17 cellular contexts compared by ENCODE assay signal in genomic region chrX:48578661-48579128, GRCh38. TPM values are rescaled to one million over a fixed set of nuclear protein-coding genes. Genes with fewer than 3 reads are reported as not detected.
A peak's percentile ranks its signal among the peaks of the same experiment; 100 is the strongest.
DNase-seq lines count a peak whose midpoint lies in the region; ATAC-seq, FAIRE-seq and TF ChIP-seq lines count a peak whose summit lies in the region.
"Had no signal": no experiment of that assay in that cellular context is flagged by ENCODE, and none has a peak within 500 bp of the region (broad histone marks: within the 10 kb centered on the region; RNA-seq: fewer than 3 reads in every experiment).

No MANE protein-coding gene starts in this region.

- no peak for ATAC-seq in activated CD8-positive, alpha-beta memory T cell treated with anti-CD3 and anti-CD28 coated beads, Interleukin-2, amount 10 ng/mL, durations not matched to agents 7 days and 5 days
- ATAC-seq in GM12878 (no peak), GM18858 (IDR thresholded peaks at IDR 0.05; ENCODE audit: unreplicated experiment) (no peak), HG02763 (IDR thresholded peaks at IDR 0.05; ENCODE audit: unreplicated experiment) (no peak)

- no peak for TF ChIP-seq RAD21 in GM12878 (IDR thresholded peaks at IDR 0.05; ENCODE audit: insufficient read depth, low read depth, low read length)

- H3K9ac ChIP-seq in Karpas-422 (ENCODE audit: low read length) (no peak overlapping the region), GM12878 (ENCODE audit: control insufficient read depth, insufficient read depth, low read length) (no peak overlapping the region)
- H3K9ac ChIP-seq: parathyroid adenoma had no signal

- peaks cover 10% of the 10 kb centered on the region for H3K79me2 ChIP-seq in Karpas-422 (ENCODE audit: low read length)
- peaks cover 24% of the 10 kb centered on the region for H3K79me2 ChIP-seq in GM12878 (ENCODE audit: control insufficient read depth, insufficient read depth, low read length)

- POLR2A ChIA-PET in GM12878 (lab: Charles Lee), result no interaction called here

- H3K27me3 ChIP-seq in Karpas-422 (ENCODE audit: low read length), result no peaks in the 10 kb centered on the region
- no peaks in the 10 kb centered on the region for H3K27me3 ChIP-seq in GM12878 (replicated peaks in 1 of 2; ENCODE audit: control insufficient read depth in 2 of 2, insufficient read depth in 2 of 2, low read length in 1 of 2)
- H3K27me3 ChIP-seq in transverse colon, result no peaks in the 10 kb centered on the region

- no peak for TF ChIP-seq EP300 in GM12878 (IDR thresholded peaks at IDR 0.05; ENCODE audit: borderline replicate concordance in 1 of 2, control insufficient read depth in 1 of 2, low read depth in 2 of 2, low read length in 2 of 2)
- no peak for TF ChIP-seq EP300 in transverse colon (IDR thresholded peaks at IDR 0.05; ENCODE audit: low read depth)

- H3K36me3 Mint-ChIP-seq in activated CD8-positive, alpha-beta memory T cell treated with anti-CD3 and anti-CD28 coated beads, Interleukin-2, amount 10 ng/mL, durations not matched to agents 7 days and 5 days, result peaks cover 38% of the 10 kb centered on the region
- peaks cover 48% of the 10 kb centered on the region for H3K36me3 Mint-ChIP-seq in nephron progenitor cell (ENCODE audit: low read depth)

- in situ Hi-C loops in GM12878 (cut with MboI), result no loop called here
- in situ Hi-C loops in transverse colon (cut with MboI; ENCODE audit: low pct_ligation_motif_present in 1 of 4, low pct_unique_long_range_greater_than_20kb in 1 of 4, low sequenced_read_pairs in 3 of 4), result no loop called here

- BruUV-seq in GM12878 (replicated peaks; lab: Mats Ljungman, UMichigan), result no TSS peak

- no peak for TF ChIP-seq POLR2A in GM12878 (IDR thresholded peaks at IDR 0.05; ENCODE audit: low read depth, low read length)
- no peak for TF ChIP-seq POLR2A in transverse colon (IDR thresholded peaks at IDR 0.05)

- H3K4me2 ChIP-seq in Karpas-422 (ENCODE audit: low read depth, low read length, poor library complexity, severe bottlenecking) (no peak overlapping the region), GM12878 (ENCODE audit: control insufficient read depth, insufficient read depth) (no peak overlapping the region)

- H3K4me3 ChIP-seq in Karpas-422 (ENCODE audit: low read length) (no peak overlapping the region), GM12878 (no peak overlapping the region), transverse colon (no peak overlapping the region)

- H3K27ac Mint-ChIP-seq in activated CD8-positive, alpha-beta memory T cell treated with anti-CD3 and anti-CD28 coated beads, Interleukin-2, amount 10 ng/mL, durations not matched to agents 7 days and 5 days, result peak overlapping the region; percentile 42
- peak overlapping the region; percentile 91 for H3K27ac Mint-ChIP-seq in nephron progenitor cell

- RAD21 ChIA-PET in GM12878 (lab: Charles Lee; ENCODE audit: unreplicated experiment), result no interaction called here

- intact Hi-C loops in GM12878 (cut with micrococcal nuclease; ENCODE audit: unreplicated experiment), result no loop called here
- intact Hi-C loops in transverse colon (cut with DNase I; ENCODE audit: low total_unique reads), result no loop called here

- H2AFZ ChIP-seq in Karpas-422 (ENCODE audit: low read length) (no peak overlapping the region), GM12878 (ENCODE audit: control insufficient read depth, low read depth, low read length) (no peak overlapping the region)
- H2AFZ ChIP-seq: parathyroid adenoma had no signal

- H3K4me1 Mint-ChIP-seq in activated CD8-positive, alpha-beta memory T cell treated with anti-CD3 and anti-CD28 coated beads, Interleukin-2, amount 10 ng/mL, durations not matched to agents 7 days and 5 days, result peaks cover 28% of the 10 kb centered on the region
- H3K4me1 Mint-ChIP-seq in nephron progenitor cell, result peaks cover 15% of the 10 kb centered on the region

- no peak overlapping the region for H3K4me3 Mint-ChIP-seq in activated CD8-positive, alpha-beta memory T cell treated with anti-CD3 and anti-CD28 coated beads, Interleukin-2, amount 10 ng/mL, durations not matched to agents 7 days and 5 days
- no peak overlapping the region for H3K4me3 Mint-ChIP-seq in nephron progenitor cell

- FAIRE-seq in GM12878 (lab: Jason Lieb, UNC), result no peak
- FAIRE-seq: H54, kidney had no signal

- peaks cover 17% of the 10 kb centered on the region for H3K4me1 ChIP-seq in Karpas-422 (ENCODE audit: low read length)
- peaks cover 7% of the 10 kb centered on the region; the same call in 1 of the 2 replicates for H3K4me1 ChIP-seq in GM12878 (ENCODE audit: control insufficient read depth, insufficient read depth, low read length)
- peaks cover 9 to 15% (median 12%) of the 10 kb centered on the region in 4 donors for H3K4me1 ChIP-seq in transverse colon

- no peaks in the 10 kb centered on the region for H3K9me3 Mint-ChIP-seq in activated CD8-positive, alpha-beta memory T cell treated with anti-CD3 and anti-CD28 coated beads, Interleukin-2, amount 10 ng/mL, durations not matched to agents 7 days and 5 days (ENCODE audit: low read depth)
- peaks cover 60% of the 10 kb centered on the region for H3K9me3 Mint-ChIP-seq in nephron progenitor cell

- 0 out of 2 replicates have a peak, but pooled peaks cover 5% of the 10 kb centered on the region for H4K20me1 ChIP-seq in Karpas-422 (ENCODE audit: insufficient read depth, low read depth, low read length)
- H4K20me1 ChIP-seq in GM12878 (ENCODE audit: control insufficient read depth, insufficient read depth), result no peaks in the 10 kb centered on the region

- no peaks in the 10 kb centered on the region for H3K27me3 Mint-ChIP-seq in activated CD8-positive, alpha-beta memory T cell treated with anti-CD3 and anti-CD28 coated beads, Interleukin-2, amount 10 ng/mL, durations not matched to agents 7 days and 5 days
- no peaks in the 10 kb centered on the region for H3K27me3 Mint-ChIP-seq in nephron progenitor cell (ENCODE audit: low read depth, poor library complexity)

- no peaks in the 10 kb centered on the region for H3K9me2 ChIP-seq in Karpas-422 (replicated peaks; ENCODE audit: insufficient read depth, low read length)

- WGBS in GM12878 (ENCODE audit: insufficient coverage, insufficient replicate concordance, low lambda C conversion rate, missing lambda C conversion rate), result 25% methylated on average over 2 of the region's 2 CpGs
- 63% methylated on average over 2 of the region's 2 CpGs; no CpG with 5 or more reads in 1 of the 2 donors for WGBS in transverse colon (ENCODE audit: low coverage in 1 of 2), 2 donors

- no peak for DNase-seq in activated CD8-positive, alpha-beta memory T cell treated with anti-CD3 and anti-CD28 coated beads, Interleukin-2, amount 10 ng/mL, durations not matched to agents 7 days and 5 days
- DNase-seq in activated CD8-positive, alpha-beta memory T cell treated with anti-CD3 and anti-CD28 coated beads, Interleukin-2, amount 50 U/mL, for 48 hours, result no peak
- DNase-seq in Karpas-422, result peak; percentile 51
- no peak for DNase-seq in GM12878 (ENCODE audit: low read depth, low spot score)
- no peak for DNase-seq in nephron progenitor cell
- DNase-seq in transverse colon, result no peak
- DNase-seq: activated naive CD4-positive, alpha-beta T cell; AML-193; DMS79; kidney; NCI-H2081; NCI-H748 treated with DMSO at 0.1 percent for 48 hours; substantia nigra had no signal

- CTCF ChIA-PET in activated CD8-positive, alpha-beta memory T cell treated with anti-CD3 and anti-CD28 coated beads, Interleukin-2, amount 10 ng/mL, durations not matched to agents 7 days and 5 days (lab: Charles Lee), result interaction anchor here (0.6 to 1.1 kb wide), 2 partner anchors 39 to 77 kb away, joined by 4 to 5 read pairs; partner anchors contain the start of gene TBC1D25
- CTCF ChIA-PET in GM12878 (lab: Yijun Ruan, JAX), result interaction anchor here (1.0 kb wide), 1 partner anchor 110 kb away, joined by 3 read pairs; no protein-coding TSS in a partner anchor

- H3K27ac ChIP-seq in Karpas-422 (ENCODE audit: low read length) (no peak overlapping the region), GM12878 (ENCODE audit: control insufficient read depth, insufficient read depth) (no peak overlapping the region), transverse colon (no peak overlapping the region)
- H3K27ac ChIP-seq: parathyroid adenoma had no signal

- no peaks in the 10 kb centered on the region for H3K9me3 ChIP-seq in Karpas-422 (ENCODE audit: low read length)
- no peaks in the 10 kb centered on the region; the same call in 2 of the 3 replicates for H3K9me3 ChIP-seq in GM12878 (replicated peaks; ENCODE audit: control insufficient read depth, insufficient read depth, low read length)
- H3K9me3 ChIP-seq in transverse colon, result no peaks in the 10 kb centered on the region

- TF ChIP-seq CTCF in GM12878 (IDR thresholded peaks at IDR 0.05 in 2 of 3, conservative IDR thresholded peaks at IDR 0.05 in 1 of 3; ENCODE audit: control insufficient read depth in 2 of 3, extremely low read depth in 1 of 3, insufficient read depth in 1 of 3, low read depth in 3 of 3, low read length in 3 of 3), result no peak
- no peak for TF ChIP-seq CTCF in nephron progenitor cell (IDR thresholded peaks at IDR 0.05)
- no peak for TF ChIP-seq CTCF in transverse colon (IDR thresholded peaks at IDR 0.05)

- peaks cover 28% of the 10 kb centered on the region for H3K36me3 ChIP-seq in Karpas-422 (ENCODE audit: insufficient read depth, low read length)
- H3K36me3 ChIP-seq in GM12878 (ENCODE audit: control insufficient read depth in 2 of 2, insufficient read depth in 2 of 2, low read length in 1 of 2), result peaks cover 1 to 15% of the 10 kb centered on the region in 2 experiments
- peaks cover 0 to 16% (median 5%) of the 10 kb centered on the region in 4 donors for H3K36me3 ChIP-seq in transverse colon

- SMC1A ChIA-PET in GM12878 (lab: Charles Lee; ENCODE audit: uncharacterized antibody, unreplicated experiment), result no interaction called here

RNA-seq across cellular contexts. Expression of gene RBM3, which starts 4.4 kb away (rescaled TPM):
- total RNA-seq in activated CD8-positive, alpha-beta memory T cell treated with anti-CD3 and anti-CD28 coated beads, Interleukin-2, amount 10 ng/mL, durations not matched to agents 7 days and 5 days, result 100 to 1,000 TPM; 149 to 183 TPM
- 176 and 183 TPM in 2 replicates for total RNA-seq in Karpas-422 (2014; rRNA removed; shearing (Covaris generic); ENCODE audit: low replicate concordance)
- total RNA-seq in GM12878 (2013; cell fraction: nucleolus; rRNA removed), result 140 and 144 TPM in 2 replicates
- total RNA-seq in GM12878 (2014; rRNA removed), result 330 and 346 TPM in 2 replicates
- total RNA-seq in GM12878 (2014; rRNA removed; fragmentation: Illumina TruSeq; extraction: Trizol), result 398 and 417 TPM in 2 replicates
- 269 and 304 TPM in 2 replicates for total RNA-seq in GM12878 (2021)
- 227 TPM for polyA plus RNA-seq in GM12878 (2011; ENCODE audit: low read depth)
- 174 and 221 TPM in 2 replicates for polyA plus RNA-seq in GM12878 (2011; rRNA removed)
- polyA plus RNA-seq in GM12878 (2011; cell fraction: cytosol; rRNA removed), result 116 and 147 TPM in 2 replicates
- 135 and 166 TPM in 2 replicates for polyA plus RNA-seq in GM12878 (2011; cell fraction: nucleus; rRNA removed)
- polyA plus RNA-seq in GM12878 (2012), result 207 and 257 TPM in 2 replicates
- 435 and 467 TPM in 2 replicates for polyA plus RNA-seq in GM12878 (2014; fragmentation: Illumina TruSeq; extraction: Trizol)
- polyA plus RNA-seq in GM12878 (2014; fragmentation: Nextera tagmentation; extraction: Ambion mirVana), result 100 to 1,000 TPM; 170 to 179 TPM
- polyA plus RNA-seq in GM12878 (2014; rRNA removed), result 385 and 405 TPM in 2 replicates
- 100 to 1,000 TPM; 209 to 213 TPM for polyA plus RNA-seq in GM12878 (2016; fragmentation: Nextera tagmentation; extraction: Ambion mirVana)
- polyA minus RNA-seq in GM12878 (2011; rRNA and poly(A)+ RNA removed), result 171 and 172 TPM in 2 replicates
- 49.4 and 51.5 TPM in 2 replicates for polyA minus RNA-seq in GM12878 (2011; cell fraction: cytosol; rRNA and poly(A)+ RNA removed)
- polyA minus RNA-seq in GM12878 (2011; cell fraction: nucleus; rRNA and poly(A)+ RNA removed), result 75.9 and 125 TPM in 2 replicates
- 100 to 1,000 TPM in 3 of 4 donors, 10 to 100 TPM in 1; 65.7 to 157 (median 127) TPM for total RNA-seq in transverse colon

RNA-seq across cellular contexts. Expression of gene WDR13, which starts 18.6 kb away (rescaled TPM):
- 10 to 100 TPM; 32.6 to 42.9 TPM for total RNA-seq in activated CD8-positive, alpha-beta memory T cell treated with anti-CD3 and anti-CD28 coated beads, Interleukin-2, amount 10 ng/mL, durations not matched to agents 7 days and 5 days
- 35.5 and 53.4 TPM in 2 replicates for total RNA-seq in Karpas-422 (2014; rRNA removed; shearing (Covaris generic); ENCODE audit: low replicate concordance)
- 38.3 and 49.7 TPM in 2 replicates for total RNA-seq in GM12878 (2013; cell fraction: nucleolus; rRNA removed)
- total RNA-seq in GM12878 (2014; rRNA removed) (51.1 and 52.0 TPM in 2 replicates), GM12878 (2014; rRNA removed; fragmentation: Illumina TruSeq; extraction: Trizol) (16.3 and 17.2 TPM in 2 replicates), GM12878 (2021) (49.5 and 54.3 TPM in 2 replicates), transverse colon (100 to 1,000 TPM in 3 of 4 donors, 10 to 100 TPM in 1; 96.5 to 238 (median 184) TPM)
- polyA plus RNA-seq in GM12878 (2011; ENCODE audit: low read depth), result 18.0 TPM
- polyA plus RNA-seq in GM12878 (2011; rRNA removed) (11.8 and 19.6 TPM in 2 replicates), GM12878 (2014; fragmentation: Illumina TruSeq; extraction: Trizol) (3.9 and 19.8 TPM in 2 replicates), GM12878 (2014; fragmentation: Nextera tagmentation; extraction: Ambion mirVana) (10 to 100 TPM in 1 of 2 experiments, 1 to 10 TPM in 1; 6.9 to 20.1 TPM), GM12878 (2014; rRNA removed) (37.6 and 52.1 TPM in 2 replicates), GM12878 (2016; fragmentation: Nextera tagmentation; extraction: Ambion mirVana) (10 to 100 TPM; 44.6 to 62.7 TPM)
- 64.8 and 77.2 TPM in 2 replicates for polyA plus RNA-seq in GM12878 (2011; cell fraction: cytosol; rRNA removed)
- 191 and 250 TPM in 2 replicates for polyA plus RNA-seq in GM12878 (2011; cell fraction: nucleus; rRNA removed)
- polyA plus RNA-seq in GM12878 (2012), result 64.4 and 133 TPM in 2 replicates
- 18.4 and 45.3 TPM in 2 replicates for polyA minus RNA-seq in GM12878 (2011; rRNA and poly(A)+ RNA removed)
- 13.3 and 19.9 TPM in 2 replicates for polyA minus RNA-seq in GM12878 (2011; cell fraction: cytosol; rRNA and poly(A)+ RNA removed)
- polyA minus RNA-seq in GM12878 (2011; cell fraction: nucleus; rRNA and poly(A)+ RNA removed), result 15.0 and 31.8 TPM in 2 replicates

RNA-seq across cellular contexts. Expression of gene TBC1D25, which starts 39.2 kb away (rescaled TPM):
- 10 to 100 TPM; 23.2 to 26.3 TPM for total RNA-seq in activated CD8-positive, alpha-beta memory T cell treated with anti-CD3 and anti-CD28 coated beads, Interleukin-2, amount 10 ng/mL, durations not matched to agents 7 days and 5 days
- total RNA-seq in Karpas-422 (2014; rRNA removed; shearing (Covaris generic); ENCODE audit: low replicate concordance), result 3.1 and 14.4 TPM in 2 replicates
- 12.4 and 13.6 TPM in 2 replicates for total RNA-seq in GM12878 (2013; cell fraction: nucleolus; rRNA removed)
- total RNA-seq in GM12878 (2014; rRNA removed) (8.0 and 8.3 TPM in 2 replicates), GM12878 (2014; rRNA removed; fragmentation: Illumina TruSeq; extraction: Trizol) (2.0 and 2.7 TPM in 2 replicates), GM12878 (2021) (17.3 and 20.6 TPM in 2 replicates), transverse colon (10 to 100 TPM in 3 of 4 donors, 1 to 10 TPM in 1; 8.1 to 27.7 (median 13.3) TPM)
- 9.3 TPM for polyA plus RNA-seq in GM12878 (2011; ENCODE audit: low read depth)
- polyA plus RNA-seq in GM12878 (2011; rRNA removed) (3.6 and 9.6 TPM in 2 replicates), GM12878 (2014; fragmentation: Illumina TruSeq; extraction: Trizol) (7.0 and 10.4 TPM in 2 replicates), GM12878 (2014; fragmentation: Nextera tagmentation; extraction: Ambion mirVana) (1 to 10 TPM in 1 of 2 experiments, under 1 TPM in 1; 0.79 to 2.3 TPM), GM12878 (2014; rRNA removed) (13.5 and 13.8 TPM in 2 replicates), GM12878 (2016; fragmentation: Nextera tagmentation; extraction: Ambion mirVana) (10 to 100 TPM; 11.3 to 11.6 TPM)
- 14.6 and 15.2 TPM in 2 replicates for polyA plus RNA-seq in GM12878 (2011; cell fraction: cytosol; rRNA removed)
- 23.3 and 30.6 TPM in 2 replicates for polyA plus RNA-seq in GM12878 (2011; cell fraction: nucleus; rRNA removed)
- 18.8 and 19.5 TPM in 2 replicates for polyA plus RNA-seq in GM12878 (2012)
- 9.7 and 12.3 TPM in 2 replicates for polyA minus RNA-seq in GM12878 (2011; rRNA and poly(A)+ RNA removed)
- 3.1 and 5.7 TPM in 2 replicates for polyA minus RNA-seq in GM12878 (2011; cell fraction: cytosol; rRNA and poly(A)+ RNA removed)
- polyA minus RNA-seq in GM12878 (2011; cell fraction: nucleus; rRNA and poly(A)+ RNA removed), result 4.8 and 8.2 TPM in 2 replicates

RNA-seq across cellular contexts. Expression of gene EBP, which starts 57.1 kb away (rescaled TPM):
- total RNA-seq in activated CD8-positive, alpha-beta memory T cell treated with anti-CD3 and anti-CD28 coated beads, Interleukin-2, amount 10 ng/mL, durations not matched to agents 7 days and 5 days, result 100 to 1,000 TPM; 359 to 395 TPM
- 50.2 and 90.6 TPM in 2 replicates for total RNA-seq in Karpas-422 (2014; rRNA removed; shearing (Covaris generic); ENCODE audit: low replicate concordance)
- total RNA-seq in GM12878 (2013; cell fraction: nucleolus; rRNA removed), result 38.1 and 42.3 TPM in 2 replicates
- total RNA-seq in GM12878 (2014; rRNA removed) (159 and 169 TPM in 2 replicates), GM12878 (2014; rRNA removed; fragmentation: Illumina TruSeq; extraction: Trizol) (169 and 174 TPM in 2 replicates), GM12878 (2021) (154 and 170 TPM in 2 replicates), transverse colon (10 to 100 TPM; 19.9 to 88.7 (median 67.6) TPM)
- polyA plus RNA-seq in GM12878 (2011; ENCODE audit: low read depth), result 95.3 TPM
- polyA plus RNA-seq in GM12878 (2011; rRNA removed) (69.5 and 125 TPM in 2 replicates), GM12878 (2014; fragmentation: Illumina TruSeq; extraction: Trizol) (126 and 163 TPM in 2 replicates), GM12878 (2014; fragmentation: Nextera tagmentation; extraction: Ambion mirVana) (100 to 1,000 TPM; 364 to 628 TPM), GM12878 (2014; rRNA removed) (183 and 185 TPM in 2 replicates), GM12878 (2016; fragmentation: Nextera tagmentation; extraction: Ambion mirVana) (100 to 1,000 TPM; 242 to 263 TPM)
- polyA plus RNA-seq in GM12878 (2011; cell fraction: cytosol; rRNA removed), result 248 and 252 TPM in 2 replicates
- 145 and 191 TPM in 2 replicates for polyA plus RNA-seq in GM12878 (2011; cell fraction: nucleus; rRNA removed)
- polyA plus RNA-seq in GM12878 (2012), result 113 and 128 TPM in 2 replicates
- polyA minus RNA-seq in GM12878 (2011; rRNA and poly(A)+ RNA removed), result 180 and 246 TPM in 2 replicates
- polyA minus RNA-seq in GM12878 (2011; cell fraction: cytosol; rRNA and poly(A)+ RNA removed), result 67.8 and 83.2 TPM in 2 replicates
- 26.2 and 38.9 TPM in 2 replicates for polyA minus RNA-seq in GM12878 (2011; cell fraction: nucleus; rRNA and poly(A)+ RNA removed)
